ENCODE assay signal across 8 cellular contexts in the genomic region with DNA sequence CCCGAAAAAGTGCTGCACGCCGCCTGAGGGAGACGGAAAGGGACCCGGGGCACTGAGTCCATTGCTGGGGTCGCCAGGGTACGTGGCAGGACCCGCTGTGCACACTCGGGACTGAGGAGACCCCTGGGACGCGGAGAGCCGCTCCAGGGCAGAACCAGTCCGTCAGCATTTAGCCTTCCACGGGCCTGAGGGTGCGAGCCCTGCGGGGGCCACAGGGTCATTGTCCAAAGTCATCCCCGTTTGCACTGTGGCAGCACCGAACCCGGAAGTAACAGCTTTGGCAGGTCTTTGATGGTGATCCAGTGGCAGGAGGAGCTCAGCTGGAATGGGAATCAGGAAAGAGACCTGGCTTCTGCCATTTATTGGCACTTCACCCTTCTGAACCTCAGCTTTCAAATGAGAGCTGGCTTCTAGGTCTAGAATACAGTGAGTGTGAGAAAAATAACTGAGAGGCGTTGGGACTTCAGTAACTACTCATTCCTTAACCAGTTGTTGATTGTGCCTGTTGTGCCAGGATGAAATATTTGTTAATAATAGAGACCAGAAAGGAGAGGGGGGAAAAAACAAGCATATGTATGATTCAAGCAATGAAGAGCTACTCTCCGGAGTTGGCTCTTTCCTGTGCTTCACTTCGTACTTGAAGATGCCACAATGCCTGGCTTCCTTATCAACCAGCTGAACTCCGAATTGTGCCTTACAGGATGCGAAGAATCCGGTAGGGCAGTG. TPM values are rescaled to one million over a fixed set of nuclear protein-coding genes. Genes with fewer than 3 reads are reported as not detected.
DNase-seq lines count a peak whose midpoint lies in the region; ATAC-seq and TF ChIP-seq lines count a peak whose summit lies in the region.

No MANE protein-coding gene starts in this region.

- DNase-seq in NCI-H345 (lab: John Stamatoyannopoulos, UW) (peak; percentile 27), NCI-H345 treated with DMSO at 0.1 percent for 48 hours (lab: John Stamatoyannopoulos, UW; ENCODE audit: unreplicated experiment) (no peak), NCI-H510A (lab: John Stamatoyannopoulos, UW) (peak; percentile 11), fibroblast of mammary gland (ENCODE audit: low read depth) (peak; percentile 40), myocyte (ENCODE audit: low read depth) (peak; percentile 54)
- peak; percentile 46 to 48 for DNase-seq in activated T-cell treated with anti-CD3 and anti-CD28 coated beads, Interleukin-2, amount 50 U/mL, for 48 hours

- H3K4me3 ChIP-seq in fibroblast of mammary gland (ENCODE audit: control insufficient read depth, low read depth, low read length) (peak overlapping the region; percentile 66), urinary bladder (ENCODE audit: low read depth, low read length) (peak overlapping the region; percentile 95)

- H3K4me1 ChIP-seq in urinary bladder (ENCODE audit: insufficient read depth): no peaks in the 10 kb centered on the region

- H3K36me3 ChIP-seq in urinary bladder (ENCODE audit: insufficient read depth): no peaks in the 10 kb centered on the region

- TF ChIP-seq CTCF in fibroblast of mammary gland (conservative IDR thresholded peaks at IDR 0.05; ENCODE audit: control insufficient read depth, insufficient read depth, low read depth, low read length): no peak

- ATAC-seq in HG02763 (IDR thresholded peaks at IDR 0.05; ENCODE audit: unreplicated experiment): peak; percentile 19

- H3K27ac ChIP-seq in urinary bladder (ENCODE audit: low read depth): peak overlapping the region; percentile 98

- whole genome bisulfite sequencing in urinary bladder: under 1% methylated on average over 25 of the region's 25 CpGs

RNA-seq across cellular contexts. Expression of gene ARHGAP12, which starts 0.8 kb away (rescaled TPM):
- total RNA-seq in myocyte (81.9 and 82.2 TPM in 2 replicates), urinary bladder (92.4 TPM)
- 16.5 TPM for polyA plus RNA-seq in myocyte (2012)
- 12.8 TPM for polyA plus RNA-seq in urinary bladder
